In genomic region chr10:3805227-3805790, GRCh38 we compare ENCODE assay signal across 8 cellular contexts. TPM values are rescaled to one million over a fixed set of nuclear protein-coding genes. Genes with fewer than 3 reads are reported as not detected.
A peak's percentile ranks its signal among the peaks of the same experiment; 100 is the strongest.
DNase-seq lines count a peak whose midpoint lies in the region; ATAC-seq and TF ChIP-seq lines count a peak whose summit lies in the region.

No MANE protein-coding gene starts in this region.

- peak overlapping the region; percentile 78 to 83 (median 80) for H3K27ac ChIP-seq in esophagus muscularis mucosa (replicated peaks in 1 of 4)

- ATAC-seq in activated CD4-positive, CD25-positive, alpha-beta regulatory T cell treated with anti-CD3 and anti-CD28 coated beads, Interleukin-2, amount 50 U/mL, for 24 hours = peak; percentile 53 to 55
- ATAC-seq in sciatic nerve = peak; percentile 53
- ATAC-seq in GM19328 (IDR thresholded peaks at IDR 0.05; ENCODE audit: unreplicated experiment) = no peak

- TF ChIP-seq CTCF in esophagus muscularis mucosa (IDR thresholded peaks at IDR 0.05) = no peak

- DNase-seq in AML-193 (lab: John Stamatoyannopoulos, UW) = peak; percentile 64 to 67
- peak; percentile 72 for DNase-seq in esophagus muscularis mucosa (ENCODE audit: extremely low spot score)
- no peak for DNase-seq in sciatic nerve (ENCODE audit: low spot score)
- no peak for DNase-seq in HuH-7.5 (ENCODE audit: low spot score)

- no peaks in the 10 kb centered on the region for H3K36me3 ChIP-seq in esophagus muscularis mucosa

- no peaks in the 10 kb centered on the region for H3K27me3 ChIP-seq in esophagus muscularis mucosa

- intact Hi-C loops in esophagus muscularis mucosa (cut with DNase I) (no loop called here), sciatic nerve (cut with DNase I) (no loop called here)

- no peaks in the 10 kb centered on the region for H3K36me3 Mint-ChIP-seq in IgD-negative memory B cell

- H3K27me3 Mint-ChIP-seq in IgD-negative memory B cell = no peaks in the 10 kb centered on the region

- 58% methylated on average over 6 of the region's 6 CpGs for WGBS in esophagus muscularis mucosa

- no peaks in the 10 kb centered on the region for H3K9me3 ChIP-seq in esophagus muscularis mucosa

- peaks cover 49 to 64% (median 56%) of the 10 kb centered on the region in 4 donors for H3K4me1 ChIP-seq in esophagus muscularis mucosa

- H3K4me3 ChIP-seq in esophagus muscularis mucosa = peak overlapping the region in 2 of 4 donors; percentile 5 to 22

- no peak for TF ChIP-seq EP300 in esophagus muscularis mucosa (IDR thresholded peaks at IDR 0.05)

- H3K4me3 Mint-ChIP-seq in IgD-negative memory B cell = peak overlapping the region; percentile 7 to 90 (median 72)

- H3K9me3 Mint-ChIP-seq in IgD-negative memory B cell = no peaks in the 10 kb centered on the region

- H3K27ac Mint-ChIP-seq in IgD-negative memory B cell = peak overlapping the region in 2 of 3 donors; percentile 87 to 99

- H3K4me1 Mint-ChIP-seq in IgD-negative memory B cell = peaks cover 49 to 55% (median 53%) of the 10 kb centered on the region in 3 donors

- TF ChIP-seq POLR2A in GM19193 (IDR thresholded peaks at IDR 0.05; ENCODE audit: extremely low read depth, insufficient read depth, insufficient read length) (peak; percentile 10), esophagus muscularis mucosa (IDR thresholded peaks at IDR 0.05; ENCODE audit: low read depth) (no peak)

RNA-seq across cellular contexts. Expression of gene KLF6, which starts 20.3 kb away (rescaled TPM):
- 1,101 TPM for polyA plus RNA-seq in IgD-negative memory B cell
- 100 to 1,000 TPM; 114 to 145 (median 123) TPM for total RNA-seq in esophagus muscularis mucosa
- total RNA-seq in sciatic nerve = 273 TPM

Comparison
In these comparisons a context has a peak if more than half of its experiments do, and no peak if none do; other contexts are left out.
1. DNase-seq: peak in AML-193 (2 of 2) and esophagus muscularis mucosa (single experiment); none in sciatic nerve (single experiment) and HuH-7.5 (single experiment).